ENCODE assay signal across 20 cellular contexts in genomic region chr22:26619510-26619909, GRCh38. TPM values are rescaled to one million over a fixed set of nuclear protein-coding genes. Genes with fewer than 3 reads are reported as not detected.
"Had no signal": no experiment of that assay in that cellular context is flagged by ENCODE, and none has a peak within 500 bp of the region (broad histone marks: within the 10 kb centered on the region; RNA-seq: fewer than 3 reads in every experiment).

No MANE protein-coding gene starts in this region.

- H3K27ac ChIP-seq: colonic mucosa, pancreas, thoracic aorta had no signal

- H3K9me3 Mint-ChIP-seq: activated naive CD8-positive, alpha-beta T cell treated with anti-CD3 and anti-CD28 coated beads for 36 hours; immature natural killer cell; nephron had no signal

- H3K4me3 Mint-ChIP-seq: activated naive CD8-positive, alpha-beta T cell treated with anti-CD3 and anti-CD28 coated beads for 36 hours; immature natural killer cell; nephron had no signal

- H3K9me3 ChIP-seq: colonic mucosa, pancreas, thoracic aorta, upper lobe of left lung had no signal

- H3K36me3 Mint-ChIP-seq: activated naive CD8-positive, alpha-beta T cell treated with anti-CD3 and anti-CD28 coated beads for 36 hours had no signal

- H3K4me3 ChIP-seq: colonic mucosa, pancreas, thoracic aorta, upper lobe of left lung had no signal

- DNase-seq: activated CD4-positive, alpha-beta T cell treated with anti-CD3 and anti-CD28 coated beads for 4 hours; activated CD4-positive, alpha-beta T cell treated with anti-CD3 and anti-CD28 coated beads, Interleukin-2, amount 50 U/mL, for 48 hours; activated CD4-positive, CD25-positive, alpha-beta regulatory T cell; activated CD8-positive, alpha-beta memory T cell treated with anti-CD3 and anti-CD28 coated beads, Interleukin-2, amount 50 U/mL, for 48 hours; activated naive CD4-positive, alpha-beta T cell treated with Interleukin-2 at 50 U/mL for 16 hours; activated naive CD8-positive, alpha-beta T cell treated with anti-CD3 and anti-CD28 coated beads for 36 hours; activated T-cell treated with anti-CD3 and anti-CD28 coated beads, Interleukin-2, amount 50 U/mL, for 48 hours; colonic mucosa; immature natural killer cell; pancreas; small intestine; stimulated activated CD4-positive, alpha-beta T cell treated with anti-CD3 and anti-CD28 coated beads, Interleukin-15, amount 100 ng/mL, for 24 hours; stimulated activated CD8-positive, alpha-beta memory T cell treated with anti-CD3 and anti-CD28 coated beads, Interleukin-4, amount 100 ng/mL, for 48 hours; stimulated activated naive CD4-positive, alpha-beta T cell; T-helper 9 cell; upper lobe of left lung had no signal

- H3K36me3 ChIP-seq: colonic mucosa, pancreas, thoracic aorta, upper lobe of left lung had no signal

- H3K27me3 ChIP-seq: colonic mucosa, pancreas, upper lobe of left lung had no signal

- H3K27ac Mint-ChIP-seq: activated naive CD8-positive, alpha-beta T cell treated with anti-CD3 and anti-CD28 coated beads for 36 hours had no signal

- ATAC-seq: pancreas, sciatic nerve had no signal

- H3K27me3 Mint-ChIP-seq: activated naive CD8-positive, alpha-beta T cell treated with anti-CD3 and anti-CD28 coated beads for 36 hours had no signal

- H3K4me1 ChIP-seq: colonic mucosa, pancreas had no signal

RNA-seq across cellular contexts. Expression of gene CRYBB1, which starts 1.7 kb away (rescaled TPM):
- polyA plus RNA-seq: immature natural killer cell had no signal

RNA-seq across cellular contexts. Expression of gene CRYBA4, which starts 2.3 kb away (rescaled TPM):
- polyA plus RNA-seq: liver, pancreas had no signal
